ENCODE assay signal across 1 cellular context in the genomic region with DNA sequence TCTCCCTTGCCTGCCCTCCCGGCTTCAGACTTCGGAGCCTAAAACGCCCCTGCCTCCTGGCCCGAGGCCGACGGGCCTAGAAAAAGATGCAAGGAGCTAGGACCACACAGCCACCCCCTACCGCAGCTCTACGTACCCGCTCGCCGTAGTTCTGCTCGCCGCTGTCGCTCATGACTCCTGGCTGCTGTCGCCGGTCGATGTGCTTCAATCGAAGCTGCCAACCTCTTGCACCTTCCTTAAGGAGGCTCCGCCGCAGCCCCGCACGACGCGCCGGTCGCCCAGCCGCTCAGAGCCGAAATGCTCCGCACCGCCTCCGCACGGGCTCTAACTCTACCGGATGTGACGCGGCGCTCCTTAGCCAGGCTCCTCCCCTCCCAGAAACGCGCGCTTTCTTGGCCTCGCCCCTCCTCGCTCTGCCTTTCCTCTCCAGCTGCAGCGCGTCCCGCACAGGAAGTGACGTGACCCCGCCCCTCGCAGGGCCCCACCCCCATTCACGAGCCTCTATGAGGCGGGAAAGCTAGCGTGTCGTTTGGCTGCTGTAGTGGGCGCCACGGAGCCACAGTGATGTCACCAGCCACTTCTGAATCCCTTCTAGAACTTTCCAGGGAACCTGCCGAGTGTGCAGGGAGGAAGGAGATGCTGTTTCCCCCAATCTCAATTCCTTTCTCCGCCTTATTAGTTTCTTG.
A peak's percentile ranks its signal among the peaks of the same experiment; 100 is the strongest.
TF ChIP-seq lines count a peak whose summit lies in the region.

TRA2B (minus strand) TSS at position 326 of the 686 bp plus-strand sequence; CDS start at position 172, 154 bp downstream.

TF ChIP-seq in K562, 482 proteins besides CTCF, POLR2A, EP300 and RAD21 (continued from another document and continues in another):
- TF ChIP-seq TAF1 (IDR thresholded peaks at IDR 0.05; ENCODE audit: control insufficient read depth, extremely low read depth, insufficient read depth, low read length, severe bottlenecking), result peak; percentile 99
- TF ChIP-seq SREBF1 (IDR thresholded peaks at IDR 0.05; ENCODE audit: borderline replicate concordance, low read depth, low read length), result no peak
- 0 out of 4 replicates have a peak, but pooled peaks of 1 of the 2 experiments have one; percentile 7 for TF ChIP-seq FOXA3 (CRISPR knock-in tag; conservative IDR thresholded peaks at IDR 0.05 in 1 of 2, IDR thresholded peaks at IDR 0.05 in 1 of 2)
- TF ChIP-seq SIX5 (IDR thresholded peaks at IDR 0.05; ENCODE audit: borderline replicate concordance in 1 of 2, insufficient read depth in 1 of 2, low read depth in 1 of 2, low read length in 2 of 2), result no peak
- peak; percentile 80; the same call in 1 of the 2 replicates for TF ChIP-seq KAT7 (CRISPR knock-in tag; IDR thresholded peaks at IDR 0.05; ENCODE audit: borderline replicate concordance)
- peak; percentile 51 for TF ChIP-seq ARHGAP35 (IDR thresholded peaks at IDR 0.05; ENCODE audit: partially characterized antibody)
- TF ChIP-seq, protein P1, sequence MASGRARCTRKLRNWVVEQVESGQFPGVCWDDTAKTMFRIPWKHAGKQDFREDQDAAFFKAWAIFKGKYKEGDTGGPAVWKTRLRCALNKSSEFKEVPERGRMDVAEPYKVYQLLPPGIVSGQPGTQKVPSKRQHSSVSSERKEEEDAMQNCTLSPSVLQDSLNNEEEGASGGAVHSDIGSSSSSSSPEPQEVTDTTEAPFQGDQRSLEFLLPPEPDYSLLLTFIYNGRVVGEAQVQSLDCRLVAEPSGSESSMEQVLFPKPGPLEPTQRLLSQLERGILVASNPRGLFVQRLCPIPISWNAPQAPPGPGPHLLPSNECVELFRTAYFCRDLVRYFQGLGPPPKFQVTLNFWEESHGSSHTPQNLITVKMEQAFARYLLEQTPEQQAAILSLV (tag; IDR thresholded peaks at IDR 0.05), result peak; percentile 27; the same call in 1 of the 2 replicates
- no peak for TF ChIP-seq XRCC3 (IDR thresholded peaks at IDR 0.05)
- 0 out of 2 replicates have a peak, but pooled peaks have one; percentile 5 for TF ChIP-seq NCOR1 (IDR thresholded peaks at IDR 0.05)
- TF ChIP-seq NR2C1 (IDR thresholded peaks at IDR 0.05), result no peak
- peak; percentile 38; the same call in 1 of the 2 replicates for TF ChIP-seq NR2C1 (tag; IDR thresholded peaks at IDR 0.05)
- TF ChIP-seq RBBP5 (IDR thresholded peaks at IDR 0.05; ENCODE audit: borderline replicate concordance, insufficient read depth, low read length, poor library complexity, severe bottlenecking), result peak; percentile 34
- no peak for TF ChIP-seq ZNF347 (CRISPR knock-in tag; IDR thresholded peaks at IDR 0.05; ENCODE audit: low read depth)
- TF ChIP-seq ZNF316 (IDR thresholded peaks at IDR 0.05), result no peak
- TF ChIP-seq FOXJ3 (CRISPR knock-in tag; IDR thresholded peaks at IDR 0.05), result no peak
- peak; percentile 96 for TF ChIP-seq ZFX (CRISPR knock-in tag; IDR thresholded peaks at IDR 0.05)
- no peak for TF ChIP-seq PURB (CRISPR knock-in tag; IDR thresholded peaks at IDR 0.05; ENCODE audit: low read depth)
- no peak for TF ChIP-seq PHB2 (IDR thresholded peaks at IDR 0.05; ENCODE audit: low read depth)
- peak; percentile 86 for TF ChIP-seq ETV1 (tag; conservative IDR thresholded peaks at IDR 0.05; ENCODE audit: low read depth)
- TF ChIP-seq MITF (IDR thresholded peaks at IDR 0.05), result peak; percentile 72; the same call in 1 of the 2 replicates
- TF ChIP-seq, protein P2, sequence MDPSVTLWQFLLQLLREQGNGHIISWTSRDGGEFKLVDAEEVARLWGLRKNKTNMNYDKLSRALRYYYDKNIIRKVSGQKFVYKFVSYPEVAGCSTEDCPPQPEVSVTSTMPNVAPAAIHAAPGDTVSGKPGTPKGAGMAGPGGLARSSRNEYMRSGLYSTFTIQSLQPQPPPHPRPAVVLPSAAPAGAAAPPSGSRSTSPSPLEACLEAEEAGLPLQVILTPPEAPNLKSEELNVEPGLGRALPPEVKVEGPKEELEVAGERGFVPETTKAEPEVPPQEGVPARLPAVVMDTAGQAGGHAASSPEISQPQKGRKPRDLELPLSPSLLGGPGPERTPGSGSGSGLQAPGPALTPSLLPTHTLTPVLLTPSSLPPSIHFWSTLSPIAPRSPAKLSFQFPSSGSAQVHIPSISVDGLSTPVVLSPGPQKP (CRISPR knock-in tag; IDR thresholded peaks at IDR 0.05), result no peak
- peak; percentile 63 for TF ChIP-seq JUN (IDR thresholded peaks at IDR 0.05; ENCODE audit: borderline replicate concordance, low read depth, low read length)
- peak; percentile 64; the same call in 1 of the 2 replicates for TF ChIP-seq JUN (CRISPR knock-in tag; IDR thresholded peaks at IDR 0.05; ENCODE audit: borderline replicate concordance)
- 0 out of 2 replicates have a peak, but pooled peaks have one; percentile 26 for TF ChIP-seq SNIP1 (IDR thresholded peaks at IDR 0.05; ENCODE audit: low read depth)
- TF ChIP-seq ZNF24 (IDR thresholded peaks at IDR 0.05), result no peak
- no peak for TF ChIP-seq MTF1 (CRISPR knock-in tag; IDR thresholded peaks at IDR 0.05; ENCODE audit: borderline replicate concordance)
- TF ChIP-seq NELFE (IDR thresholded peaks at IDR 0.05; ENCODE audit: insufficient read depth, insufficient read length), result no peak
- peak; percentile 94 for TF ChIP-seq SMAD1 (IDR thresholded peaks at IDR 0.05; ENCODE audit: low read depth, low read length, partially characterized antibody)
- TF ChIP-seq SMARCA5 (IDR thresholded peaks at IDR 0.05), result no peak
- TF ChIP-seq ZNF778 (CRISPR knock-in tag; IDR thresholded peaks at IDR 0.05), result no peak
- TF ChIP-seq ZBTB40 (IDR thresholded peaks at IDR 0.05), result peak; percentile 88
- TF ChIP-seq ZBTB40 (CRISPR knock-in tag; IDR thresholded peaks at IDR 0.05), result peak; percentile 14; the same call in 1 of the 2 replicates
- TF ChIP-seq MEF2A (IDR thresholded peaks at IDR 0.05; ENCODE audit: control insufficient read depth, low read depth, low read length), result no peak
- TF ChIP-seq, protein P3, sequence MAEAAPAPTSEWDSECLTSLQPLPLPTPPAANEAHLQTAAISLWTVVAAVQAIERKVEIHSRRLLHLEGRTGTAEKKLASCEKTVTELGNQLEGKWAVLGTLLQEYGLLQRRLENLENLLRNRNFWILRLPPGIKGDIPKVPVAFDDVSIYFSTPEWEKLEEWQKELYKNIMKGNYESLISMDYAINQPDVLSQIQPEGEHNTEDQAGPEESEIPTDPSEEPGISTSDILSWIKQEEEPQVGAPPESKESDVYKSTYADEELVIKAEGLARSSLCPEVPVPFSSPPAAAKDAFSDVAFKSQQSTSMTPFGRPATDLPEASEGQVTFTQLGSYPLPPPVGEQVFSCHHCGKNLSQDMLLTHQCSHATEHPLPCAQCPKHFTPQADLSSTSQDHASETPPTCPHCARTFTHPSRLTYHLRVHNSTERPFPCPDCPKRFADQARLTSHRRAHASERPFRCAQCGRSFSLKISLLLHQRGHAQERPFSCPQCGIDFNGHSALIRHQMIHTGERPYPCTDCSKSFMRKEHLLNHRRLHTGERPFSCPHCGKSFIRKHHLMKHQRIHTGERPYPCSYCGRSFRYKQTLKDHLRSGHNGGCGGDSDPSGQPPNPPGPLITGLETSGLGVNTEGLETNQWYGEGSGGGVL (CRISPR knock-in tag; IDR thresholded peaks at IDR 0.05), result no peak
- no peak for TF ChIP-seq BRCA1 (IDR thresholded peaks at IDR 0.05)
- no peak for TF ChIP-seq BRCA1 (CRISPR knock-in tag; IDR thresholded peaks at IDR 0.05)
- TF ChIP-seq HSF4 (CRISPR knock-in tag; IDR thresholded peaks at IDR 0.05; ENCODE audit: borderline replicate concordance), result no peak
- TF ChIP-seq TAL1 (IDR thresholded peaks at IDR 0.05), result no peak
- TF ChIP-seq GTF2A2 (tag; IDR thresholded peaks at IDR 0.05), result peak; percentile 71; the same call in 1 of the 2 replicates
- no peak for TF ChIP-seq ELK3 (CRISPR knock-in tag; IDR thresholded peaks at IDR 0.05)
- no peak for TF ChIP-seq SLC30A9 (CRISPR knock-in tag; IDR thresholded peaks at IDR 0.05)
- no peak for TF ChIP-seq ZNF695 (CRISPR knock-in tag; IDR thresholded peaks at IDR 0.05)
- TF ChIP-seq SIN3A (IDR thresholded peaks at IDR 0.05; ENCODE audit: borderline replicate concordance in 2 of 2, control insufficient read depth in 1 of 2, low read depth in 2 of 2, low read length in 2 of 2), result peak; percentile 9 to 67; a peak in 2 of 4 replicates
- TF ChIP-seq, protein P4, sequence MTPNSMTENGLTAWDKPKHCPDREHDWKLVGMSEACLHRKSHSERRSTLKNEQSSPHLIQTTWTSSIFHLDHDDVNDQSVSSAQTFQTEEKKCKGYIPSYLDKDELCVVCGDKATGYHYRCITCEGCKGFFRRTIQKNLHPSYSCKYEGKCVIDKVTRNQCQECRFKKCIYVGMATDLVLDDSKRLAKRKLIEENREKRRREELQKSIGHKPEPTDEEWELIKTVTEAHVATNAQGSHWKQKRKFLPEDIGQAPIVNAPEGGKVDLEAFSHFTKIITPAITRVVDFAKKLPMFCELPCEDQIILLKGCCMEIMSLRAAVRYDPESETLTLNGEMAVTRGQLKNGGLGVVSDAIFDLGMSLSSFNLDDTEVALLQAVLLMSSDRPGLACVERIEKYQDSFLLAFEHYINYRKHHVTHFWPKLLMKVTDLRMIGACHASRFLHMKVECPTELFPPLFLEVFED (CRISPR knock-in tag; conservative IDR thresholded peaks at IDR 0.05), result no peak
- TF ChIP-seq CREB1 (IDR thresholded peaks at IDR 0.05), result peak; percentile 86
- peak; percentile 96 for TF ChIP-seq CREB1 (CRISPR knock-in tag; IDR thresholded peaks at IDR 0.05)
- TF ChIP-seq HMG20A (CRISPR knock-in tag; conservative IDR thresholded peaks at IDR 0.05), result no peak
- no peak for TF ChIP-seq MAFG (tag; conservative IDR thresholded peaks at IDR 0.05)
- peak; percentile 44; the same call in 1 of the 2 replicates for TF ChIP-seq SMARCA4 (IDR thresholded peaks at IDR 0.05)
- no peak for TF ChIP-seq KLF16 (IDR thresholded peaks at IDR 0.05)
